In the genomic region with DNA sequence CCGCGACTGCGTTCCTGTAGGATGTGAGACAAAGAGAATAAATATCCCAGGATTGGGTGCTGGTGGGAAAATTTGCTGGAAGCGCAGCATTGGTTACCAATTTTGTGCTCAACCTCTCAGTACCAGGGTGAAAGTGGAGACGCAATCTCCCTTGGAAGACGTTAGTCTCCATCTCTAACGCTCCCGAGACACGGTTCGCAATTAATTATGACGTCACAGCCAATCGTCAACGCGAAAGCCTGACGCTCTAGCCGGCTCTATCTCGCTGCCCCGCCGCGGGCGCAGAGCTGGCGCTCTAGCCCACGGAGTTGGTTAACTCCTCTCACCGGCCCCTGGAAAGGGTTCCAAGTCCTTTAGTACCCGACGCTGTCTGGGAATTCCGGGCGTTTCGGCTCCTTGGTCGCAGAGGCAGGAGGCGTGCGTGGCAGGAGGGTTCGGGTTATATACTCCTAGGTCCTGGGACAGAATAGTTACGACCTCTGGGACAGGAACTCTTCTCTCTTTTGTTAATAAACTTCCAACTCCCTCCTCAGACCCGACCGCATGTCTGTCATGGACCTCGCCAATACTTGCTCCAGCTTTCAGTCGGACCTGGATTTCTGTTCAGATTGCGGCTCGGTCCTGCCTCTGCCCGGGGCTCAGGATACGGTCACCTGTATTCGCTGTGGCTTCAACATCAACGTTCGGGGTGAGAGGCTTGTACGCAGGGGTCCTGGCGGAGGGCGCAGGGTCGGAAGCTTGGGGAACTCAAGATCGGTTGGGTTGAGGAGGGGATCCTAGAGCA, we compare ENCODE assay signal across 8 cellular contexts. TPM values are rescaled to one million over a fixed set of nuclear protein-coding genes. Genes with fewer than 3 reads are reported as not detected.
DNase-seq lines count a peak whose midpoint lies in the region; ATAC-seq and TF ChIP-seq lines count a peak whose summit lies in the region.

POLR1H (plus strand) TSS at position 284 of the 784 bp plus-strand sequence; CDS start at position 544, 260 bp downstream.

- H3K79me2 ChIP-seq in OCI-LY1 (ENCODE audit: insufficient read depth, low read length) = no peaks in the 10 kb centered on the region; the same call in 1 of the 2 replicates

- peak; percentile 96 for DNase-seq in COR-L47 (lab: John Stamatoyannopoulos, UW)
- DNase-seq in activated CD8-positive, alpha-beta memory T cell treated with anti-CD3 and anti-CD28 coated beads, Interleukin-2, amount 50 U/mL, for 4 hours = peak; percentile 84
- DNase-seq in stimulated activated CD8-positive, alpha-beta memory T cell treated with anti-CD3 and anti-CD28 coated beads, Interleukin-15, amount 100 ng/mL, for 4 hours (ENCODE audit: low read depth in 2 of 2) = peak; percentile 68 to 78

- H3K27ac ChIP-seq in HUES64 (ENCODE audit: low read depth, low read length) (peak within 1 kb of the TSS; percentile 53), OCI-LY1 (ENCODE audit: low read depth, low read length, poor library complexity, severe bottlenecking) (peak within 1 kb of the TSS; percentile 66), mesodermal cell (ENCODE audit: low read depth, low read length, severe bottlenecking) (peak within 1 kb of the TSS; percentile 81)

- H3K9me2 ChIP-seq in OCI-LY1 (ENCODE audit: low read depth, low read length) = no peaks in the 10 kb centered on the region

- H3K4me3 ChIP-seq in HUES64 (ENCODE audit: low read length) (peak within 1 kb of the TSS; percentile 89), OCI-LY1 (ENCODE audit: low read depth, low read length, poor library complexity, severe bottlenecking) (peak within 1 kb of the TSS; percentile 92), mesodermal cell (ENCODE audit: extremely low read depth, insufficient read depth, low read length, poor library complexity, severe bottlenecking) (peak within 1 kb of the TSS; percentile 96)

- H3K27me3 ChIP-seq in HUES64 (ENCODE audit: insufficient read depth, low read length) (no peaks in the 10 kb centered on the region), OCI-LY1 (ENCODE audit: insufficient read depth, low read length) (no peaks in the 10 kb centered on the region)

- H3K9ac ChIP-seq in HUES64 (ENCODE audit: low read depth, low read length) = peak within 1 kb of the TSS; percentile 85
- H3K9ac ChIP-seq in OCI-LY1 (ENCODE audit: low read length) = peak within 1 kb of the TSS; percentile 96

- H3K4me1 ChIP-seq in HUES64 (ENCODE audit: insufficient read depth, low read length) = peaks cover 3% of the 10 kb centered on the region; the same call in 1 of the 2 replicates
- peaks cover 40% of the 10 kb centered on the region for H3K4me1 ChIP-seq in OCI-LY1 (ENCODE audit: insufficient read depth, low read length, severe bottlenecking)
- H3K4me1 ChIP-seq in mesodermal cell (ENCODE audit: control insufficient read depth, insufficient read depth, low read length, poor library complexity, severe bottlenecking) = peaks cover 14% of the 10 kb centered on the region

- H3K36me3 ChIP-seq in HUES64 (ENCODE audit: insufficient read depth, low read length) (peaks cover 15% of the 10 kb centered on the region), OCI-LY1 (ENCODE audit: insufficient read depth, low read length) (peaks cover 26% of the 10 kb centered on the region; the same call in 1 of the 2 replicates), mesodermal cell (ENCODE audit: control insufficient read depth, insufficient read depth, low read length) (peaks cover 12% of the 10 kb centered on the region)

- H3K9me3 ChIP-seq in HUES64 (ENCODE audit: insufficient read depth, low read depth, low read length) (no peaks in the 10 kb centered on the region), OCI-LY1 (ENCODE audit: low read length) (no peaks in the 10 kb centered on the region), mesodermal cell (ENCODE audit: control insufficient read depth, low read length) (no peaks in the 10 kb centered on the region)

- peak within 1 kb of the TSS; percentile 76 for H2AFZ ChIP-seq in OCI-LY1 (ENCODE audit: low read length)

- no peaks in the 10 kb centered on the region for H4K20me1 ChIP-seq in OCI-LY1 (ENCODE audit: insufficient read depth, low read length)

- ATAC-seq in GM21390 (IDR thresholded peaks at IDR 0.05; ENCODE audit: unreplicated experiment) = peak; percentile 82

- peak within 1 kb of the TSS; percentile 92 for H3K4me2 ChIP-seq in OCI-LY1 (ENCODE audit: low read length)

- in situ Hi-C loops in endometrial microvascular endothelial cells (cut with HindIII; ENCODE audit: inconsistent ontology term, low pct_unique_long_range_greater_than_20kb, low sequenced_read_pairs) = no loop called here

- no peaks in the 10 kb centered on the region for H3F3A ChIP-seq in OCI-LY1 (ENCODE audit: insufficient read depth, low read length)

- TF ChIP-seq CTCF in OCI-LY1 (IDR thresholded peaks at IDR 0.05; ENCODE audit: low read length) = no peak

- WGBS in HUES64 = under 1% methylated on average over 50 of the region's 50 CpGs
- WGBS in mesodermal cell (ENCODE audit: insufficient coverage in 2 of 2), 2 experiments = 0 to 1% methylated on average over 40 to 42 of the region's 50 CpGs

RNA-seq across cellular contexts. Expression of gene POLR1H, which starts in this region (rescaled TPM):
- polyA plus RNA-seq in HUES64 (2013, experiment 1 of 2) = 29.1 TPM
- polyA plus RNA-seq in HUES64 (2013, experiment 2 of 2) = 28.7 TPM
- 52.0 TPM for total RNA-seq in endometrial microvascular endothelial cells (ENCODE audit: inconsistent ontology term)
- polyA plus RNA-seq in mesodermal cell (2013, experiment 1 of 2) = 37.2 TPM
- polyA plus RNA-seq in mesodermal cell (2013, experiment 2 of 2) = 29.6 TPM

Comparison
In these comparisons a context has a peak if more than half of its experiments do, and no peak if none do; other contexts are left out.
1. Peak in every context shown above with its lines: DNase-seq, ATAC-seq, H3K4me3 ChIP-seq and H3K27ac ChIP-seq.